Comparison of ENCODE assay signal across 16 cellular contexts in genomic region chr5:14716755-14717752, GRCh38. TPM values are rescaled to one million over a fixed set of nuclear protein-coding genes. Genes with fewer than 3 reads are reported as not detected.
DNase-seq lines count a peak whose midpoint lies in the region; ATAC-seq and TF ChIP-seq lines count a peak whose summit lies in the region.
"Had no signal": no experiment of that assay in that cellular context is flagged by ENCODE, and none has a peak within 500 bp of the region (broad histone marks: within the 10 kb centered on the region; RNA-seq: fewer than 3 reads in every experiment).

No MANE protein-coding gene starts in this region.

- peak overlapping the region; percentile 59 for H3K27ac Mint-ChIP-seq in CD4-positive, alpha-beta T cell
- H3K27ac Mint-ChIP-seq in activated T-helper 2 cell treated with anti-CD3 and anti-CD28 coated beads, Interferon-gamma antibody, Interleukin-2, Interleukin-4, amounts not matched to agents 10 μg/mL and 5 μg/mL and 100 μg/mL, durations not matched to agents 14 hours and 24 hours and 36 hours, result peak overlapping the region; percentile 19

- H3K27me3 Mint-ChIP-seq in CD4-positive, alpha-beta T cell, result no peaks in the 10 kb centered on the region
- no peaks in the 10 kb centered on the region for H3K27me3 Mint-ChIP-seq in activated T-helper 2 cell treated with anti-CD3 and anti-CD28 coated beads, Interferon-gamma antibody, Interleukin-2, Interleukin-4, amounts not matched to agents 10 μg/mL and 5 μg/mL and 100 μg/mL, durations not matched to agents 14 hours and 24 hours and 36 hours (ENCODE audit: low read depth)

- H3K4me3 Mint-ChIP-seq in CD4-positive, alpha-beta T cell, result no peak overlapping the region
- no peak overlapping the region for H3K4me3 Mint-ChIP-seq in activated T-helper 2 cell treated with anti-CD3 and anti-CD28 coated beads, Interferon-gamma antibody, Interleukin-2, Interleukin-4, amounts not matched to agents 10 μg/mL and 5 μg/mL and 100 μg/mL, durations not matched to agents 14 hours and 24 hours and 36 hours (ENCODE audit: low read depth)

- H3K4me1 Mint-ChIP-seq in CD4-positive, alpha-beta T cell (ENCODE audit: low read depth), result peaks cover 32% of the 10 kb centered on the region
- H3K4me1 Mint-ChIP-seq in activated T-helper 2 cell treated with anti-CD3 and anti-CD28 coated beads, Interferon-gamma antibody, Interleukin-2, Interleukin-4, amounts not matched to agents 10 μg/mL and 5 μg/mL and 100 μg/mL, durations not matched to agents 14 hours and 24 hours and 36 hours (ENCODE audit: low read depth), result peaks cover 13% of the 10 kb centered on the region

- POLR2A ChIA-PET in CD4-positive, alpha-beta T cell (lab: Charles Lee), result interaction anchor here (0.6 kb wide), 1 partner anchor 93 kb away, joined by 4 read pairs; no protein-coding TSS in a partner anchor

- no peaks in the 10 kb centered on the region for H3K27me3 ChIP-seq in CD4-positive, alpha-beta T cell (ENCODE audit: control insufficient read depth, insufficient read depth, low read length)
- H3K27me3 ChIP-seq: BLaER1, transverse colon had no signal

- no peaks in the 10 kb centered on the region for H3K36me3 ChIP-seq in mucosa of descending colon (ENCODE audit: low read depth)

- H3K4me1 ChIP-seq in mucosa of descending colon (ENCODE audit: low read depth), result no peaks in the 10 kb centered on the region

- peaks cover 82% of the 10 kb centered on the region for H3K36me3 Mint-ChIP-seq in CD4-positive, alpha-beta T cell (ENCODE audit: low read depth)
- H3K36me3 Mint-ChIP-seq in activated T-helper 2 cell treated with anti-CD3 and anti-CD28 coated beads, Interferon-gamma antibody, Interleukin-2, Interleukin-4, amounts not matched to agents 10 μg/mL and 5 μg/mL and 100 μg/mL, durations not matched to agents 14 hours and 24 hours and 36 hours (ENCODE audit: low read depth), result peaks cover 76% of the 10 kb centered on the region

- TF ChIP-seq CTCF in CD4-positive, alpha-beta T cell (IDR thresholded peaks at IDR 0.05), result no peak
- TF ChIP-seq CTCF in mucosa of descending colon (IDR thresholded peaks at IDR 0.05), result no peak

- intact Hi-C loops in CD4-positive, alpha-beta T cell (cut with DNase I, micrococcal nuclease), result no loop called here
- intact Hi-C loops in activated T-helper 2 cell treated with anti-CD3 and anti-CD28 coated beads, Interferon-gamma antibody, Interleukin-2, Interleukin-4, amounts not matched to agents 10 μg/mL and 5 μg/mL and 100 μg/mL, durations not matched to agents 14 hours and 24 hours and 36 hours (cut with micrococcal nuclease), result no loop called here
- intact Hi-C loops in mucosa of descending colon (cut with DNase I, micrococcal nuclease), result no loop called here

- no peaks in the 10 kb centered on the region for H3K9me3 ChIP-seq in CD4-positive, alpha-beta T cell (ENCODE audit: control insufficient read depth, low read length)
- H3K9me3 ChIP-seq in mucosa of descending colon, result no peaks in the 10 kb centered on the region
- H3K9me3 ChIP-seq: BLaER1, transverse colon had no signal

- no peak overlapping the region for H3K4me3 ChIP-seq in mucosa of descending colon
- H3K4me3 ChIP-seq: BLaER1, PC-9, transverse colon had no signal

- ATAC-seq in CD4-positive, alpha-beta T cell (ENCODE audit: poor library complexity), result no peak
- ATAC-seq in GM18505 (IDR thresholded peaks at IDR 0.05; ENCODE audit: unreplicated experiment), result no peak
- peak; percentile 40 for ATAC-seq in mucosa of descending colon
- ATAC-seq in HG03565 (IDR thresholded peaks at IDR 0.05; ENCODE audit: unreplicated experiment), result no peak
- ATAC-seq: HCT116 had no signal

- H3K27ac ChIP-seq in CD4-positive, alpha-beta T cell (ENCODE audit: low read depth, low read length), result no peak overlapping the region
- H3K27ac ChIP-seq: BLaER1, PC-9, transverse colon had no signal

- CTCF ChIA-PET in CD4-positive, alpha-beta T cell (lab: Charles Lee), result interaction anchor here (0.6 to 1.3 kb wide), 3 partner anchors 10 to 287 kb away, joined by 3 to 5 read pairs (median 3); no protein-coding TSS in a partner anchor

- no peaks in the 10 kb centered on the region for H3K9me3 Mint-ChIP-seq in CD4-positive, alpha-beta T cell
- no peaks in the 10 kb centered on the region for H3K9me3 Mint-ChIP-seq in activated T-helper 2 cell treated with anti-CD3 and anti-CD28 coated beads, Interferon-gamma antibody, Interleukin-2, Interleukin-4, amounts not matched to agents 10 μg/mL and 5 μg/mL and 100 μg/mL, durations not matched to agents 14 hours and 24 hours and 36 hours

- DNase-seq in CD4-positive, alpha-beta T cell, result peak in 1 of 10 experiments; percentile 22
- DNase-seq in activated T-helper 2 cell treated with anti-CD3 and anti-CD28 coated beads, Interferon-gamma antibody, Interleukin-2, Interleukin-4, amounts not matched to agents 10 μg/mL and 5 μg/mL and 100 μg/mL, durations not matched to agents 14 hours and 24 hours and 36 hours (ENCODE audit: low spot score), result no peak
- DNase-seq in mucosa of descending colon (no peak), NCI-H748 treated with DMSO at 0.1 percent for 48 hours (lab: John Stamatoyannopoulos, UW) (no peak), COLO668 (lab: John Stamatoyannopoulos, UW; ENCODE audit: unreplicated experiment) (no peak)
- DNase-seq: activated CD4-positive, alpha-beta T cell treated with anti-CD3 and anti-CD28 coated beads, Interleukin-2, amount 50 U/mL, for 1 hour; DMS53; Kasumi-1; NCI-H1105 treated with DMSO at 0.1 percent for 48 hours; NCI-H774; PC-9; transverse colon had no signal

- peak; percentile 25 for TF ChIP-seq POLR2A in GM18505 (IDR thresholded peaks at IDR 0.05; ENCODE audit: borderline replicate concordance, extremely low read depth, insufficient read depth, insufficient read length)

RNA-seq across cellular contexts. Expression of gene OTULIN, which starts 52.5 kb away (rescaled TPM):
- total RNA-seq in CD4-positive, alpha-beta T cell, result 10 to 100 TPM; 69.4 to 77.0 TPM
- total RNA-seq in activated T-helper 2 cell treated with anti-CD3 and anti-CD28 coated beads, Interferon-gamma antibody, Interleukin-2, Interleukin-4, amounts not matched to agents 10 μg/mL and 5 μg/mL and 100 μg/mL, durations not matched to agents 14 hours and 24 hours and 36 hours, result 59.4 and 62.1 TPM in 2 replicates
- 10 to 100 TPM; 21.9 to 29.6 (median 29.5) TPM for total RNA-seq in mucosa of descending colon
